ENCODE assay signal across 8 cellular contexts in the genomic region with DNA sequence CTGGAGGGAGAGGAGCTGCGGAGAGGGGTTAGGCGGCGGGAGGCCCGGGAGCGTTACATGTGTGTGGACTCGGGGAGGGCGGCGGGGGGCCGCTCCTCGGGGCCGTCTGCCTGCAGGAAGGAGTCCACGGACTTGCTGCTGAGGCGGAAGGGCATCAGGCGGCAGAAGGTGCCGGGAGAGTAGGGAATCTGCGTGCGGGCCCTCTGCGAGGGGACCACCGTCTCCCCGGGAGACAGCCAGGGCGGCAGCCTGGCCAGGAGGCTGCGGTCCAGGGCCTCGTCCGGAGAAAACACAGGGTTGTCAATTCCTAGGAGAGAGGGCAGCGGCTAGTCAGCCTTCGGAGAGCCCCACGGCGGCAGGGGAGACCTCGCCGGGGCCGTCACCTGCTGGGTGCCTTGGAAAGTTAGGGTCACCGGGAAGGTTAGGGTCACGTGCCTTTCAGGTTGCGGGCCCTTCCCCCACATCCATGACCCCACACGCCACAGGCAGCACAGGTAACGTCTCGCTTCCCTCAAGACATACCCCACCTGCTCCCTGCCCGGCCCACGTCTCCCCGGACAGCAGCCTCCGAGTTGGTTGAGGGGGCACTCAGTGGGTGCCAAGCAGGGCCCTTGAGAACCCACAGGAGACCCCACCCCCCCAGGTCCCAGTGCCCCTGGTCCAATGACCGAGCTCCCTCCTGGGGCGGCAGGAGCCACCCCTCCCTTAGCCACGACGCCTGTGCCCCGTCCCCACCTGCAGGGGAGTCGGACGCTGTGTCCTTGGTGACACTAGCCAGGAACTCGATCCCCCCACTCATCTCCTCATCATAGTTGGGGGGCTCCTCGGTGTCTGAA. TPM values are rescaled to one million over a fixed set of nuclear protein-coding genes. Genes with fewer than 3 reads are reported as not detected.
DNase-seq lines count a peak whose midpoint lies in the region; ATAC-seq and TF ChIP-seq lines count a peak whose summit lies in the region.

No MANE protein-coding gene starts in this region.

- H3K27me3 Mint-ChIP-seq in T-helper 1 cell treated with Interleukin-12 subunit alpha and Interleukin-12 subunit beta and Interleukin-4 antibody, amounts not matched to agents 30 μg/mL and 1 μg/mL, for 36 hours (ENCODE audit: low read depth), result peaks cover 7% of the 10 kb centered on the region
- H3K27me3 Mint-ChIP-seq in glutamatergic neuron (ENCODE audit: unreplicated experiment), result peaks cover 12% of the 10 kb centered on the region

- peaks cover 7% of the 10 kb centered on the region for H3K36me3 Mint-ChIP-seq in T-helper 1 cell treated with Interleukin-12 subunit alpha and Interleukin-12 subunit beta and Interleukin-4 antibody, amounts not matched to agents 30 μg/mL and 1 μg/mL, for 36 hours (ENCODE audit: low read depth)
- H3K36me3 Mint-ChIP-seq in glutamatergic neuron (ENCODE audit: unreplicated experiment), result no peaks in the 10 kb centered on the region

- H3K9me3 Mint-ChIP-seq in T-helper 1 cell treated with Interleukin-12 subunit alpha and Interleukin-12 subunit beta and Interleukin-4 antibody, amounts not matched to agents 30 μg/mL and 1 μg/mL, for 36 hours, result no peaks in the 10 kb centered on the region
- peaks cover 4% of the 10 kb centered on the region for H3K9me3 Mint-ChIP-seq in glutamatergic neuron (ENCODE audit: unreplicated experiment)

- DNase-seq in NCI-H1105 treated with DMSO at 0.1 percent for 48 hours (lab: John Stamatoyannopoulos, UW) (peak; percentile 11), NCI-H1105 (lab: John Stamatoyannopoulos, UW) (no peak), glutamatergic neuron (peak; percentile 32), retinal pigment epithelial cell (ENCODE audit: low read depth) (no peak), NCI-H2029 treated with DMSO at 0.1 percent for 48 hours (lab: John Stamatoyannopoulos, UW) (no peak), HuH-7.5 (ENCODE audit: low spot score) (no peak)

- peak overlapping the region; percentile 36 for H3K4me3 ChIP-seq in retinal pigment epithelial cell (ENCODE audit: low read length)

- H3K4me3 Mint-ChIP-seq in T-helper 1 cell treated with Interleukin-12 subunit alpha and Interleukin-12 subunit beta and Interleukin-4 antibody, amounts not matched to agents 30 μg/mL and 1 μg/mL, for 36 hours, result peak overlapping the region; percentile 59
- peak overlapping the region; percentile 52 for H3K4me3 Mint-ChIP-seq in glutamatergic neuron (ENCODE audit: unreplicated experiment)

- no peak overlapping the region for H3K27ac Mint-ChIP-seq in T-helper 1 cell treated with Interleukin-12 subunit alpha and Interleukin-12 subunit beta and Interleukin-4 antibody, amounts not matched to agents 30 μg/mL and 1 μg/mL, for 36 hours
- H3K27ac Mint-ChIP-seq in glutamatergic neuron (ENCODE audit: unreplicated experiment), result no peak overlapping the region

- H3K4me1 Mint-ChIP-seq in T-helper 1 cell treated with Interleukin-12 subunit alpha and Interleukin-12 subunit beta and Interleukin-4 antibody, amounts not matched to agents 30 μg/mL and 1 μg/mL, for 36 hours (ENCODE audit: low read depth), result peaks cover 14% of the 10 kb centered on the region
- no peaks in the 10 kb centered on the region for H3K4me1 Mint-ChIP-seq in glutamatergic neuron (ENCODE audit: low read depth, unreplicated experiment)

- TF ChIP-seq CTCF in glutamatergic neuron (IDR thresholded peaks at IDR 0.05; ENCODE audit: partially characterized antibody, unreplicated experiment) (no peak), retinal pigment epithelial cell (conservative IDR thresholded peaks at IDR 0.05; ENCODE audit: low read depth, low read length) (no peak)

- ATAC-seq in HG03097 (IDR thresholded peaks at IDR 0.05; ENCODE audit: low FRiP score, unreplicated experiment), result no peak

RNA-seq across cellular contexts. Expression of a gene that starts 32.1 kb away (rescaled TPM):
- total RNA-seq in glutamatergic neuron (ENCODE audit: unreplicated experiment), result 55.4 TPM

RNA-seq across cellular contexts. Expression of a gene that starts 49.2 kb away (rescaled TPM):
- 1.1 TPM for total RNA-seq in glutamatergic neuron (ENCODE audit: unreplicated experiment)

Comparison
In these comparisons a context has a peak if more than half of its experiments do, and no peak if none do; other contexts are left out.
1. DNase-seq: peak in NCI-H1105 treated with DMSO at 0.1 percent for 48 hours (single experiment) and glutamatergic neuron (single experiment); none in NCI-H1105 (single experiment), retinal pigment epithelial cell (single experiment), NCI-H2029 treated with DMSO at 0.1 percent for 48 hours (single experiment) and HuH-7.5 (single experiment).